9 cellular contexts compared by ENCODE assay signal in genomic region chr15:48643776-48644497, GRCh38. TPM values are rescaled to one million over a fixed set of nuclear protein-coding genes. Genes with fewer than 3 reads are reported as not detected.
DNase-seq lines count a peak whose midpoint lies in the region; ATAC-seq and TF ChIP-seq lines count a peak whose summit lies in the region.
"Had no signal": no experiment of that assay in that cellular context is flagged by ENCODE, and none has a peak within 500 bp of the region (broad histone marks: within the 10 kb centered on the region; RNA-seq: fewer than 3 reads in every experiment).

No MANE protein-coding gene starts in this region.

- H3K27ac ChIP-seq in OCI-LY3 (ENCODE audit: low read length) (no peak overlapping the region), esophagus squamous epithelium (peak overlapping the region; percentile 75 to 93 (median 86)), osteoblast (ENCODE audit: low read depth, low read length) (peak overlapping the region; percentile 94), PC-9 (no peak overlapping the region)
- H3K27ac ChIP-seq: HL-60 had no signal

- DNase-seq in BE2C (no peak), esophagus squamous epithelium (lab: John Stamatoyannopoulos, UW) (no peak), osteoblast (ENCODE audit: insufficient read length, low spot score, missing footprints) (peak; percentile 71), inferior parietal cortex (ENCODE audit: extremely low spot score) (no peak), PC-9 (no peak)

- BruUV-seq in PC-9 (replicated peaks; lab: Mats Ljungman, UMichigan), result no TSS peak

- WGBS in esophagus squamous epithelium, 2 donors, result 41 to 49% methylated on average over 12 of the region's 12 CpGs

- H3K27me3 ChIP-seq in BE2C (peaks cover 17% of the 10 kb centered on the region), OCI-LY3 (ENCODE audit: low read depth, low read length) (peaks cover 12% of the 10 kb centered on the region), esophagus squamous epithelium (peaks cover 0 to 34% (median 3%) of the 10 kb centered on the region in 4 donors), osteoblast (ENCODE audit: insufficient read depth, low read length) (no peaks in the 10 kb centered on the region), PC-9 (ENCODE audit: insufficient read depth, low read depth) (no peaks in the 10 kb centered on the region)

- H2AFZ ChIP-seq in OCI-LY3 (ENCODE audit: low read depth, low read length) (peak overlapping the region; percentile 69), osteoblast (ENCODE audit: low read length) (no peak overlapping the region), PC-9 (no peak overlapping the region)

- H3K9me3 ChIP-seq in BE2C, result no peaks in the 10 kb centered on the region
- H3K9me3 ChIP-seq in OCI-LY3 (ENCODE audit: insufficient read depth, low read length), result no peaks in the 10 kb centered on the region
- no peaks in the 10 kb centered on the region for H3K9me3 ChIP-seq in esophagus squamous epithelium
- H3K9me3 ChIP-seq in osteoblast (ENCODE audit: low read depth, low read length), result no peaks in the 10 kb centered on the region
- H3K9me3 ChIP-seq in PC-9 (ENCODE audit: insufficient read depth, low read depth), result no peaks in the 10 kb centered on the region

- no peaks in the 10 kb centered on the region for H3K36me3 ChIP-seq in BE2C
- H3K36me3 ChIP-seq in OCI-LY3 (replicated peaks; ENCODE audit: low read depth, low read length), result no peaks in the 10 kb centered on the region
- no peaks in the 10 kb centered on the region for H3K36me3 ChIP-seq in esophagus squamous epithelium
- peaks cover 48% of the 10 kb centered on the region for H3K36me3 ChIP-seq in osteoblast (ENCODE audit: insufficient read depth, low read length)
- no peaks in the 10 kb centered on the region for H3K36me3 ChIP-seq in PC-9 (ENCODE audit: low read depth)

- H3K79me2 ChIP-seq in OCI-LY3 (ENCODE audit: low read length) (no peaks in the 10 kb centered on the region), osteoblast (ENCODE audit: insufficient read depth, low read length) (peaks cover 76% of the 10 kb centered on the region), PC-9 (ENCODE audit: low read depth) (no peaks in the 10 kb centered on the region)

- H3F3A ChIP-seq in PC-9 (ENCODE audit: insufficient read depth, low read depth), result no peaks in the 10 kb centered on the region

- H3K9me2 ChIP-seq in PC-9 (ENCODE audit: insufficient read depth), result no peaks in the 10 kb centered on the region

- H3K4me3 ChIP-seq in BE2C (ENCODE audit: low read depth, low read length) (peak overlapping the region; percentile 68), OCI-LY3 (ENCODE audit: low read length) (peak overlapping the region; percentile 88), esophagus squamous epithelium (peak overlapping the region; percentile 48 to 78 (median 65)), osteoblast (ENCODE audit: insufficient read depth, low read length) (peak overlapping the region; percentile 93), PC-9 (no peak overlapping the region)

- peaks cover 4% of the 10 kb centered on the region; the same call in 1 of the 2 replicates for H3K4me1 ChIP-seq in BE2C
- peaks cover 7% of the 10 kb centered on the region for H3K4me1 ChIP-seq in OCI-LY3 (ENCODE audit: low read length)
- H3K4me1 ChIP-seq in esophagus squamous epithelium, result peaks cover 3 to 57% (median 13%) of the 10 kb centered on the region in 3 donors
- peaks cover 53% of the 10 kb centered on the region for H3K4me1 ChIP-seq in osteoblast (ENCODE audit: insufficient read depth, low read length)
- no peaks in the 10 kb centered on the region for H3K4me1 ChIP-seq in PC-9 (replicated peaks; ENCODE audit: insufficient read depth)

- CTCF ChIA-PET in PC-9 (lab: Charles Lee), result no interaction called here

- TF ChIP-seq CTCF in BE2C (IDR thresholded peaks at IDR 0.05; ENCODE audit: low read depth, low read length) (no peak), OCI-LY3 (IDR thresholded peaks at IDR 0.05; ENCODE audit: low read depth, low read length) (no peak), esophagus squamous epithelium (IDR thresholded peaks at IDR 0.05) (no peak), osteoblast (IDR thresholded peaks at IDR 0.05; ENCODE audit: extremely low read depth, low read depth, low read length) (no peak), PC-9 (conservative IDR thresholded peaks at IDR 0.05) (no peak)

- POLR2A ChIA-PET in PC-9 (lab: Charles Lee; ENCODE audit: unreplicated experiment), result no interaction called here

- H3K9ac ChIP-seq in OCI-LY3 (ENCODE audit: low read length), result peak overlapping the region; percentile 61

- no peak for ATAC-seq in GM18505 (IDR thresholded peaks at IDR 0.05; ENCODE audit: unreplicated experiment)
- ATAC-seq in HG03039 (IDR thresholded peaks at IDR 0.05; ENCODE audit: unreplicated experiment), result no peak

- intact Hi-C loops in esophagus squamous epithelium (cut with DNase I), result no loop called here
- intact Hi-C loops in PC-9 (cut with micrococcal nuclease; ENCODE audit: unreplicated experiment), result loop anchor here (10.0 kb wide), 2 partner anchors 139 to 161 kb away; no protein-coding TSS in a partner anchor

- H3K4me2 ChIP-seq in OCI-LY3 (ENCODE audit: low read length) (peak overlapping the region; percentile 100), osteoblast (ENCODE audit: insufficient read depth, low read length) (peak overlapping the region; percentile 91), PC-9 (no peak overlapping the region)

- TF ChIP-seq POLR2A in esophagus squamous epithelium (IDR thresholded peaks at IDR 0.05), result no peak
- TF ChIP-seq POLR2A in GM18505 (IDR thresholded peaks at IDR 0.05; ENCODE audit: borderline replicate concordance, extremely low read depth, insufficient read depth, insufficient read length), result no peak

- H4K20me1 ChIP-seq in OCI-LY3 (ENCODE audit: insufficient read depth, low read length) (no peaks in the 10 kb centered on the region), osteoblast (ENCODE audit: insufficient read depth, low read length) (peaks cover 39% of the 10 kb centered on the region), PC-9 (ENCODE audit: insufficient read depth) (no peaks in the 10 kb centered on the region)

RNA-seq across cellular contexts. Expression of gene FBN1, which starts 1.6 kb away (rescaled TPM):
- polyA plus RNA-seq in BE2C (2012; ENCODE audit: insufficient read depth, insufficient read length, low read depth), result 52.1 TPM
- total RNA-seq in esophagus squamous epithelium (10 to 100 TPM in 3 of 4 donors, 1 to 10 TPM in 1; 3.9 to 87.0 (median 23.4) TPM), osteoblast (1,453 and 1,556 TPM in 2 replicates), PC-9 (2021) (1.3 TPM in 2 replicates)

Comparison
In these comparisons a context has a peak if more than half of its experiments do, and no peak if none do; other contexts are left out.
1. H3K27ac ChIP-seq: peak in esophagus squamous epithelium (4 of 4) and osteoblast (single experiment); none in OCI-LY3 (single experiment) and PC-9 (single experiment).
2. RNA of gene FBN1, which starts 1.6 kb away (total RNA-seq): 1,453 to 1,556 TPM in osteoblast; 3.9 to 87.0 TPM in esophagus squamous epithelium and 1.3 TPM in PC-9; every median in the first group is over 10 times any median in the second.